8 cellular contexts compared by ENCODE assay signal in the genomic region with DNA sequence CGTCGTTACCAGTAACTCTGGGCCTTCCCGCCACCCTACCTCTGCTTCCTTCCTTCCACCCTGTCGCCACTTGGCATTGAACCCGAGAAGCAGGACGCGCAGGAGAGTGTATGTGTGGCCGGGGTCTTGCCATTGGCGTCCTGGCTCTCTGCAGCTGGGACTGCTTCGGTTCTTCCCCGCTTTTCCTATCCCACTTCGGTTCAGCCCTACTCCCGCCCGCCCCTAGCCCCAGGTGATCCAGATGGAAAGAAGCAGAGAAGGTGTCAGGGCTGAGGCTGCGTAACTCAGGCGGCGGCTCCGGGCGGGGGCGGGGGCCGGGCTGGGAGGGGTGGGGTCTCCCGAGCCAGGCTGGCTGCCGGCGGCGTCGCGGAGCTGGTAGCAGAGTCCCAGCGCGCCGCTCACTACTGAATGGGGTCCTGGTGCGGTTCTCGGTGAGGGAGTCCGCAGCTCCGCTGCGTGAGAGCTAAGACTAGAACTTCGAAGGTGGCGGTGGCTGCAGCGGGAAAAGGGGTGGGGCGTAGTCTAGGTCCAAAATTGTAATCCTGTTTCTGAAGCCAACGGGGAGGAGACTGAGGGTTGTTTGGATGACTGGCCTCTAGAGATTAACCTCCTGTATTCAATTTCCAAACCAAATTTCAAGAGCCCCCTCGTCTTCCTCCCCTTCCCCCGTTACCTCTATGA. TPM values are rescaled to one million over a fixed set of nuclear protein-coding genes. Genes with fewer than 3 reads are reported as not detected.
DNase-seq lines count a peak whose midpoint lies in the region; ATAC-seq and TF ChIP-seq lines count a peak whose summit lies in the region.

No MANE protein-coding gene starts in this region.

- no peak for TF ChIP-seq EP300 in sigmoid colon (IDR thresholded peaks at IDR 0.05)

- H3K4me3 ChIP-seq in ascending aorta (peak overlapping the region; percentile 72 to 83), hepatocyte (peak overlapping the region; percentile 80), sigmoid colon (peak overlapping the region; percentile 36 to 62 (median 50))

- no peak for TF ChIP-seq POLR2A in sigmoid colon (IDR thresholded peaks at IDR 0.05)

- H3K9me2 ChIP-seq in hepatocyte (replicated peaks; ENCODE audit: insufficient read depth): no peaks in the 10 kb centered on the region

- no peaks in the 10 kb centered on the region for H3K36me3 ChIP-seq in ascending aorta
- H3K36me3 ChIP-seq in hepatocyte (replicated peaks; ENCODE audit: insufficient read depth, low read depth): no peaks in the 10 kb centered on the region
- H3K36me3 ChIP-seq in sigmoid colon: no peaks in the 10 kb centered on the region

- WGBS in hepatocyte (ENCODE audit: low lambda C conversion rate, missing lambda C conversion rate): 2% methylated on average over 32 of the region's 42 CpGs
- whole genome bisulfite sequencing in sigmoid colon, 2 donors: 1 to 2% methylated on average over 42 of the region's 42 CpGs

- H3K27me3 ChIP-seq in ascending aorta (no peaks in the 10 kb centered on the region), hepatocyte (peaks cover 37% of the 10 kb centered on the region), sigmoid colon (peaks cover 0 to 38% (median 23%) of the 10 kb centered on the region in 3 donors)

- in situ Hi-C loops in ACHN (cut with HindIII; ENCODE audit: low pct_ligation_motif_present, low pct_unique_long_range_greater_than_20kb, low sequenced_read_pairs): no loop called here

- DNase-seq in ACHN: peak; percentile 33
- peak in 1 of 2 donors; percentile 78 for DNase-seq in ascending aorta (ENCODE audit: low spot score in 2 of 2)
- peak; percentile 58 for DNase-seq in hepatocyte (ENCODE audit: low spot score)
- peak; percentile 78 for DNase-seq in sigmoid colon
- no peak for DNase-seq in NCI-H2029 treated with DMSO at 0.1 percent for 48 hours (lab: John Stamatoyannopoulos, UW)
- no peak for DNase-seq in NCI-H1092 treated with DMSO at 0.1 percent for 48 hours (lab: John Stamatoyannopoulos, UW)

- peak; percentile 13 for ATAC-seq in HG02885 (IDR thresholded peaks at IDR 0.05; ENCODE audit: poor library complexity, unreplicated experiment)
- no peak for ATAC-seq in HG03520 (IDR thresholded peaks at IDR 0.05; ENCODE audit: unreplicated experiment)

- H3K79me2 ChIP-seq in hepatocyte: peaks cover 18% of the 10 kb centered on the region

- peak overlapping the region; percentile 21 for H2AFZ ChIP-seq in hepatocyte

- intact Hi-C loops in ascending aorta (cut with DNase I): loop anchor here (5.0 to 10.0 kb wide), 3 partner anchors 337 to 993 kb away; no protein-coding TSS in a partner anchor
- intact Hi-C loops in sigmoid colon (cut with DNase I): no loop called here

- H4K20me1 ChIP-seq in hepatocyte (ENCODE audit: insufficient read depth, poor library complexity, severe bottlenecking): peaks cover 2% of the 10 kb centered on the region

- H3K4me2 ChIP-seq in hepatocyte: peak overlapping the region; percentile 87

- TF ChIP-seq CTCF in ascending aorta (IDR thresholded peaks at IDR 0.05) (no peak), hepatocyte (IDR thresholded peaks at IDR 0.05; ENCODE audit: poor library complexity) (no peak), sigmoid colon (IDR thresholded peaks at IDR 0.05) (no peak)

- H3K9me3 ChIP-seq in ascending aorta (no peaks in the 10 kb centered on the region), hepatocyte (ENCODE audit: low read depth) (no peaks in the 10 kb centered on the region), sigmoid colon (no peaks in the 10 kb centered on the region)

- H3K4me1 ChIP-seq in ascending aorta (peaks cover 0 to 4% of the 10 kb centered on the region in 2 donors), hepatocyte (ENCODE audit: insufficient read depth) (peaks cover 7% of the 10 kb centered on the region), sigmoid colon (peaks cover 0 to 23% (median 20%) of the 10 kb centered on the region in 4 donors)

- H3K27ac ChIP-seq in ascending aorta: peak overlapping the region; percentile 82 to 86
- H3K27ac ChIP-seq in hepatocyte: peak overlapping the region; percentile 90
- peak overlapping the region; percentile 56 to 70 (median 60) for H3K27ac ChIP-seq in sigmoid colon

RNA-seq across cellular contexts. Expression of a gene that starts 1.3 kb away (rescaled TPM):
- total RNA-seq in ascending aorta (28.7 TPM), hepatocyte (16.1 and 17.3 TPM in 2 replicates), sigmoid colon (1 to 10 TPM; 5.7 to 5.9 (median 5.8) TPM)
- polyA plus RNA-seq in hepatocyte (15.3 and 19.1 TPM in 2 replicates), sigmoid colon (1 to 10 TPM; 1.6 to 3.0 (median 2.4) TPM)

Comparison
In these comparisons a context has a peak if more than half of its experiments do, and no peak if none do; other contexts are left out.
1. DNase-seq: peak in ACHN (single experiment), hepatocyte (single experiment) and sigmoid colon (single experiment); none in NCI-H2029 treated with DMSO at 0.1 percent for 48 hours (single experiment) and NCI-H1092 treated with DMSO at 0.1 percent for 48 hours (single experiment).
2. Peak in every context shown above with its lines, with median percentiles within 50 percentile points of each other: H3K27ac ChIP-seq and H3K4me3 ChIP-seq.